15 cellular contexts compared by ENCODE assay signal in genomic region chr18:59748628-59749360, GRCh38. TPM values are rescaled to one million over a fixed set of nuclear protein-coding genes. Genes with fewer than 3 reads are reported as not detected.
A peak's percentile ranks its signal among the peaks of the same experiment; 100 is the strongest.
DNase-seq lines count a peak whose midpoint lies in the region; ATAC-seq and TF ChIP-seq lines count a peak whose summit lies in the region.
"Had no signal": no experiment of that assay in that cellular context is flagged by ENCODE, and none has a peak within 500 bp of the region (broad histone marks: within the 10 kb centered on the region; RNA-seq: fewer than 3 reads in every experiment).

No MANE protein-coding gene starts in this region.

- in situ Hi-C loops in GM13977 (cut with MboI; ENCODE audit: low pct_unique_long_range_greater_than_20kb, low sequenced_read_pairs, unreplicated experiment): no loop called here
- in situ Hi-C loops in transverse colon (cut with MboI; ENCODE audit: low pct_ligation_motif_present in 1 of 4, low pct_unique_long_range_greater_than_20kb in 1 of 4, low sequenced_read_pairs in 3 of 4): no loop called here

- no peak for ATAC-seq in GM19452 (IDR thresholded peaks at IDR 0.05; ENCODE audit: unreplicated experiment)

- no peaks in the 10 kb centered on the region for H3K9me3 ChIP-seq in transverse colon

- TF ChIP-seq POLR2A in transverse colon (IDR thresholded peaks at IDR 0.05): no peak

- 75 to 76% methylated on average over 2 of the region's 2 CpGs for WGBS in transverse colon (ENCODE audit: low coverage in 1 of 2), 2 donors

- no peak overlapping the region for H3K27ac ChIP-seq in transverse colon
- H3K27ac ChIP-seq: KMS-11 had no signal

- H3K27me3 ChIP-seq in transverse colon: no peaks in the 10 kb centered on the region

- H3K36me3 ChIP-seq in transverse colon: no peaks in the 10 kb centered on the region

- TF ChIP-seq EP300 in transverse colon (IDR thresholded peaks at IDR 0.05; ENCODE audit: low read depth): no peak

- intact Hi-C loops in transverse colon (cut with DNase I; ENCODE audit: low total_unique reads): no loop called here

- H3K4me3 ChIP-seq in choroid plexus epithelial cell (ENCODE audit: low read depth, low read length): no peak overlapping the region
- no peak overlapping the region for H3K4me3 ChIP-seq in transverse colon

- DNase-seq in COLO829 (ENCODE audit: low spot score) (peak; percentile 32), NCI-H226 (peak; percentile 7), choroid plexus epithelial cell (ENCODE audit: low read depth) (peak; percentile 80), myocyte (ENCODE audit: low read depth) (peak; percentile 40), GM13977 (ENCODE audit: low spot score) (no peak), transverse colon (no peak)
- no peak for DNase-seq in activated CD4-positive, alpha-beta T cell treated with anti-CD3 and anti-CD28 coated beads, Interleukin-2, amount 50 U/mL, for 1 hour
- DNase-seq: activated CD4-positive, alpha-beta T cell treated with anti-CD3 and anti-CD28 coated beads for 1 hour; activated T-cell treated with anti-CD3 and anti-CD28 coated beads, Interleukin-2, amount 50 U/mL, for 1 hour; CD4-positive, alpha-beta memory T cell; NCI-H1930; NCI-H774; stimulated activated CD4-positive, alpha-beta T cell treated with anti-CD3 and anti-CD28 coated beads, Interleukin-4, amount 100 ng/mL, for 24 hours had no signal

- no peaks in the 10 kb centered on the region for H3K4me1 ChIP-seq in transverse colon

- TF ChIP-seq CTCF in choroid plexus epithelial cell (conservative IDR thresholded peaks at IDR 0.05; ENCODE audit: low read depth, low read length): no peak
- TF ChIP-seq CTCF in GM13977 (IDR thresholded peaks at IDR 0.05; ENCODE audit: extremely low read depth, insufficient read depth, missing control alignments): no peak
- TF ChIP-seq CTCF in transverse colon (IDR thresholded peaks at IDR 0.05): no peak

RNA-seq across cellular contexts. Expression of gene CCBE1, which starts 51.6 kb away (rescaled TPM):
- total RNA-seq in myocyte: 5.6 and 8.6 TPM in 2 replicates
- 5.0 TPM for polyA plus RNA-seq in myocyte (2012)
- total RNA-seq in transverse colon: 10 to 100 TPM in 2 of 4 donors, 1 to 10 TPM in 2; 6.1 to 43.0 (median 15.7) TPM
- total RNA-seq: CD4-positive, alpha-beta memory T cell had no signal
- polyA plus RNA-seq: CD4-positive, alpha-beta memory T cell had no signal

Comparison
In these comparisons a context has a peak if more than half of its experiments do, and no peak if none do; other contexts are left out.
1. DNase-seq: peak in COLO829 (single experiment), NCI-H226 (single experiment), choroid plexus epithelial cell (single experiment) and myocyte (single experiment); none in GM13977 (single experiment), activated CD4-positive, alpha-beta T cell treated with anti-CD3 and anti-CD28 coated beads, Interleukin-2, amount 50 U/mL, for 1 hour (single experiment) and transverse colon (single experiment).